8 cellular contexts compared by ENCODE assay signal in genomic region chr3:114057011-114057347, GRCh38. TPM values are rescaled to one million over a fixed set of nuclear protein-coding genes. Genes with fewer than 3 reads are reported as not detected.
DNase-seq lines count a peak whose midpoint lies in the region; ATAC-seq lines count a peak whose summit lies in the region.

No MANE protein-coding gene starts in this region.

- no peaks in the 10 kb centered on the region for H3K9me3 ChIP-seq in T-helper 17 cell (ENCODE audit: control insufficient read depth, low read length, poor library complexity, severe bottlenecking)

- peak overlapping the region; percentile 94 for H3K4me3 ChIP-seq in iPS-11a (ENCODE audit: low read depth, low read length)

- DNase-seq in T-helper 17 cell = no peak
- no peak for DNase-seq in stimulated activated naive CD8-positive, alpha-beta T cell treated with anti-CD3 and anti-CD28 coated beads, Interleukin-15, amount 100 ng/mL, for 72 hours
- no peak for DNase-seq in NCI-H524 (lab: John Stamatoyannopoulos, UW)
- no peak for DNase-seq in activated CD4-positive, alpha-beta T cell treated with anti-CD3 and anti-CD28 coated beads for 1 hour

- ATAC-seq in GM18517 (IDR thresholded peaks at IDR 0.05; ENCODE audit: unreplicated experiment) = peak; percentile 5
- ATAC-seq in HG02763 (IDR thresholded peaks at IDR 0.05; ENCODE audit: unreplicated experiment) = peak; percentile 1
- peak; percentile 2 for ATAC-seq in T-helper 17 cell
- peak; percentile 19 for ATAC-seq in stimulated activated naive CD8-positive, alpha-beta T cell treated with anti-CD3 and anti-CD28 coated beads, Interleukin-15, amount 100 ng/mL, for 72 hours
- ATAC-seq in HG03469 (IDR thresholded peaks at IDR 0.05; ENCODE audit: unreplicated experiment) = no peak

- peak overlapping the region; percentile 99 for H3K27ac Mint-ChIP-seq in T-helper 17 cell
- H3K27ac Mint-ChIP-seq in stimulated activated naive CD8-positive, alpha-beta T cell treated with anti-CD3 and anti-CD28 coated beads, Interleukin-15, amount 100 ng/mL, for 72 hours = peak overlapping the region; percentile 91 to 95

- H3K9me3 Mint-ChIP-seq in stimulated activated naive CD8-positive, alpha-beta T cell treated with anti-CD3 and anti-CD28 coated beads, Interleukin-15, amount 100 ng/mL, for 72 hours = no peaks in the 10 kb centered on the region

- H3K4me1 Mint-ChIP-seq in T-helper 17 cell = peaks cover 41% of the 10 kb centered on the region
- H3K4me1 Mint-ChIP-seq in stimulated activated naive CD8-positive, alpha-beta T cell treated with anti-CD3 and anti-CD28 coated beads, Interleukin-15, amount 100 ng/mL, for 72 hours = peaks cover 50% of the 10 kb centered on the region

- H3K36me3 Mint-ChIP-seq in T-helper 17 cell (ENCODE audit: low read depth) = peaks cover 3% of the 10 kb centered on the region

- H3K4me3 Mint-ChIP-seq in T-helper 17 cell = peak overlapping the region; percentile 97
- peak overlapping the region; percentile 88 to 96 for H3K4me3 Mint-ChIP-seq in stimulated activated naive CD8-positive, alpha-beta T cell treated with anti-CD3 and anti-CD28 coated beads, Interleukin-15, amount 100 ng/mL, for 72 hours

- H3K27me3 Mint-ChIP-seq in T-helper 17 cell = no peaks in the 10 kb centered on the region
- no peaks in the 10 kb centered on the region for H3K27me3 Mint-ChIP-seq in stimulated activated naive CD8-positive, alpha-beta T cell treated with anti-CD3 and anti-CD28 coated beads, Interleukin-15, amount 100 ng/mL, for 72 hours

RNA-seq across cellular contexts. Expression of gene QTRT2, which starts 0.4 kb away (rescaled TPM):
- 10 to 100 TPM; 42.1 to 43.4 TPM for total RNA-seq in T-helper 17 cell

RNA-seq across cellular contexts. Expression of gene CCDC191, which starts 0.7 kb away (rescaled TPM):
- total RNA-seq in T-helper 17 cell = 1 to 10 TPM; 6.4 to 6.8 TPM
